ENCODE assay signal across 15 cellular contexts in the genomic region with DNA sequence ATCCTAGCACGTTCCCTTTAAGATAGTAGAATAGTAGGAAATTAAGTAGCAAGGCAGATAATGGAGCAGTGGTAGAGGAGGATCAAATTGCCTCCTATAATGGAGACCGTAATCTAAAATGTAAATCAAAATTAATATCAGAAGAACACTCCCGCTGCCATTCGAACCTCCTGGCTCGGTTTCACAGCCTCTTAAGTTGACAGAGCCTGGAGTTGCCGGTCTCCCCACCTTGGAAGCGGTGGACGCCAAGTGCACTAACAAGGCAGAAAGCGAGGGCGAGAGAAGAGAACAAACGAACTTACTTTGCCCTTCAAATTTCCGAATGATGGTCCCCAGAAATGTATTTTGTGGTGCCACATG. TPM values are rescaled to one million over a fixed set of nuclear protein-coding genes. Genes with fewer than 3 reads are reported as not detected.
DNase-seq lines count a peak whose midpoint lies in the region; ATAC-seq and TF ChIP-seq lines count a peak whose summit lies in the region.
"Had no signal": no experiment of that assay in that cellular context is flagged by ENCODE, and none has a peak within 500 bp of the region (broad histone marks: within the 10 kb centered on the region; RNA-seq: fewer than 3 reads in every experiment).

No MANE protein-coding gene starts in this region.

- in situ Hi-C loops in Panc1 (cut with HindIII; ENCODE audit: low pct_unique_long_range_greater_than_20kb, low sequenced_read_pairs): no loop called here

- ATAC-seq in Panc1: peak; percentile 71
- ATAC-seq in HG02642 (IDR thresholded peaks at IDR 0.05; ENCODE audit: poor library complexity, unreplicated experiment): no peak
- no peak for ATAC-seq in GM18498 (IDR thresholded peaks at IDR 0.05; ENCODE audit: unreplicated experiment)
- ATAC-seq in psoas muscle: no peak
- ATAC-seq in HG02973 (IDR thresholded peaks at IDR 0.05; ENCODE audit: unreplicated experiment): no peak

- no peak overlapping the region for H3K27ac ChIP-seq in HUES48 (ENCODE audit: low read depth, low read length)
- H3K27ac ChIP-seq in Panc1 (ENCODE audit: low read length): no peak overlapping the region
- no peak overlapping the region for H3K27ac ChIP-seq in psoas muscle
- H3K27ac ChIP-seq: RWPE1, skin epidermis had no signal

- CTCF ChIA-PET in Panc1 (lab: Charles Lee): no interaction called here

- intact Hi-C loops in Panc1 (cut with micrococcal nuclease; ENCODE audit: unreplicated experiment): no loop called here
- intact Hi-C loops in psoas muscle (cut with DNase I): no loop called here

- DNase-seq in COR-L47 (lab: John Stamatoyannopoulos, UW): peak; percentile 68
- DNase-seq in Panc1 (ENCODE audit: low read depth, low spot score): no peak
- DNase-seq in psoas muscle: no peak
- DNase-seq: CD4-positive, alpha-beta T cell; hippocampal formation; MM.1S had no signal

- BruUV-seq in Panc1 (replicated peaks; lab: Mats Ljungman, UMichigan): no TSS peak

- H3K36me3 ChIP-seq in HUES48 (ENCODE audit: control insufficient read depth, insufficient read depth, low read length) (no peaks in the 10 kb centered on the region), Panc1 (ENCODE audit: control insufficient read depth, insufficient read depth, low read length) (no peaks in the 10 kb centered on the region), psoas muscle (ENCODE audit: insufficient read depth in 1 of 2, low read depth in 1 of 2) (no peaks in the 10 kb centered on the region)

- no peak overlapping the region for H3K9ac ChIP-seq in HUES48 (ENCODE audit: low read depth, low read length)

- peak overlapping the region; percentile 67 for H3K4me3 ChIP-seq in HUES48 (ENCODE audit: low read depth, low read length)
- H3K4me3 ChIP-seq in Panc1 (ENCODE audit: low read depth in 2 of 2, low read length in 2 of 2): peak overlapping the region; percentile 29 to 62
- H3K4me3 ChIP-seq in iPS-18c (ENCODE audit: insufficient read depth, low read depth, low read length): peak overlapping the region; percentile 62
- no peak overlapping the region for H3K4me3 ChIP-seq in psoas muscle
- H3K4me3 ChIP-seq: skin epidermis had no signal

- TF ChIP-seq CTCF in Panc1 (IDR thresholded peaks at IDR 0.05) (no peak), psoas muscle (IDR thresholded peaks at IDR 0.05) (no peak)

- peaks cover 5% of the 10 kb centered on the region; the same call in 1 of the 2 replicates for H3K4me1 ChIP-seq in HUES48 (ENCODE audit: control insufficient read depth, insufficient read depth, low read length)
- no peaks in the 10 kb centered on the region for H3K4me1 ChIP-seq in Panc1 (ENCODE audit: control insufficient read depth, insufficient read depth, low read length)
- H3K4me1 ChIP-seq in psoas muscle: no peaks in the 10 kb centered on the region

- POLR2A ChIA-PET in Panc1 (lab: Charles Lee): no interaction called here

- no peaks in the 10 kb centered on the region for H3K9me3 ChIP-seq in HUES48 (ENCODE audit: control insufficient read depth, insufficient read depth, low read length)
- H3K9me3 ChIP-seq in Panc1 (ENCODE audit: control insufficient read depth, insufficient read depth, low read depth, low read length): no peaks in the 10 kb centered on the region
- H3K9me3 ChIP-seq in iPS-18c (ENCODE audit: control insufficient read depth, insufficient read depth, low read length): no peaks in the 10 kb centered on the region
- no peaks in the 10 kb centered on the region for H3K9me3 ChIP-seq in psoas muscle

- WGBS in psoas muscle, 3 donors: 0 to 2% (median 1%) methylated on average over 12 of the region's 12 CpGs

- H3K27me3 ChIP-seq in HUES48 (ENCODE audit: control insufficient read depth, insufficient read depth, low read length): peaks cover 43% of the 10 kb centered on the region
- no peaks in the 10 kb centered on the region for H3K27me3 ChIP-seq in Panc1 (ENCODE audit: control insufficient read depth, insufficient read depth, low read length)
- peaks cover 0 to 27% (median 2%) of the 10 kb centered on the region in 3 donors for H3K27me3 ChIP-seq in psoas muscle (ENCODE audit: insufficient read depth in 3 of 3, low read length in 2 of 3)

RNA-seq across cellular contexts. Expression of a gene that starts 0.4 kb away (rescaled TPM):
- 1.2 TPM for total RNA-seq in Panc1 (2021; ENCODE audit: unreplicated experiment)
- 0.16 TPM for polyA plus RNA-seq in Panc1 (2012; ENCODE audit: insufficient read length)
- not detected for total RNA-seq in psoas muscle
- polyA plus RNA-seq in psoas muscle: not detected
- total RNA-seq: CD4-positive, alpha-beta T cell; mesenteric fat pad had no signal
- polyA plus RNA-seq: adipose tissue had no signal
